17 cellular contexts compared by ENCODE assay signal in the genomic region with DNA sequence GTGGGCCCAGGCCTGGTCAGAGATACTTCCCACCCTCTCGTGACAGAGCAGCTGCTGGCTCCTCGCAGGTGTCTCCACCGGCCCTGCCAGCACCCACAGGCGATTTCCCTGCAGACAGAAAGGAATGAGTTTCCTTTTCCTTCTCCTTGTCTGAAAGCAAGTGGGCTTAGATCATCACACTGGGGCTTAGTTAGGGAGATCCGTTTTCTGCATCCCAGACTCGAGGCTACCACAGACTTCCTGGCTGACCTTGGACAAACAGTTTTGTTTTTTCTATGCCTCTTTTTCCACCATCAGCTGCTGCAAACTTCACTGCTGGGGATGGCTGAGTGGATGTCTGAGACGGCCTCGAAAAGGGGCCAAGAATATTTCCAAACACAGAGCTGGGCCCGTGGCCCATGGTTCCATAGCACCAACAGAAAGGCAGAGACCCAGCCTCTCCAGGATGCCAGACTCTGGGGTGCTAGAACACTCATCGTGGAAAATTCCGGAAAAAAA.
DNase-seq lines count a peak whose midpoint lies in the region; ATAC-seq and TF ChIP-seq lines count a peak whose summit lies in the region.
"Had no signal": no experiment of that assay in that cellular context is flagged by ENCODE, and none has a peak within 500 bp of the region (broad histone marks: within the 10 kb centered on the region; RNA-seq: fewer than 3 reads in every experiment).

No MANE protein-coding gene starts in this region.

- no peaks in the 10 kb centered on the region for H3K27me3 ChIP-seq in upper lobe of right lung
- H3K27me3 ChIP-seq in trophoblast cell (ENCODE audit: insufficient read depth, low read length) = no peaks in the 10 kb centered on the region
- H3K27me3 ChIP-seq: esophagus squamous epithelium had no signal

- no peak overlapping the region for H4K12ac ChIP-seq in trophoblast cell (ENCODE audit: low read depth, low read length)

- ATAC-seq in upper lobe of right lung = no peak
- ATAC-seq: naive thymus-derived CD4-positive, alpha-beta T cell; PC-3 had no signal

- H3K14ac ChIP-seq in trophoblast cell (ENCODE audit: low read length) = no peak overlapping the region

- DNase-seq in AG09309 (ENCODE audit: low read depth) = peak; percentile 50
- DNase-seq in amniotic epithelial cell (ENCODE audit: low read depth) = peak; percentile 78
- DNase-seq in fibroblast of the conjunctiva (ENCODE audit: low read depth) = peak; percentile 10
- DNase-seq in non-pigmented ciliary epithelial cell (ENCODE audit: low read depth) = peak; percentile 51
- DNase-seq in upper lobe of right lung = no peak
- no peak for DNase-seq in NCI-H510A treated with DMSO at 0.1 percent for 48 hours (lab: John Stamatoyannopoulos, UW)
- no peak for DNase-seq in trophoblast cell
- DNase-seq in activated CD4-positive, CD25-positive, alpha-beta regulatory T cell (lab: John Stamatoyannopoulos, UW) = no peak
- DNase-seq: activated CD4-positive, alpha-beta T cell treated with anti-CD3 and anti-CD28 coated beads, Interleukin-2, amount 50 U/mL, for 4 hours; activated effector memory CD4-positive, alpha-beta T cell treated with anti-CD3 and anti-CD28 coated beads, Interleukin-2, amount 50 U/mL, for 16 hours; DMS153; esophagus squamous epithelium; H7; naive thymus-derived CD4-positive, alpha-beta T cell; NCI-H226; PC-3; stimulated activated CD4-positive, alpha-beta T cell treated with anti-CD3 and anti-CD28 coated beads, Interleukin-12 subunit alpha, Interleukin-12 subunit beta, amount 100 ng/mL, for 4 hours had no signal

- H3K79me2 ChIP-seq in trophoblast cell (ENCODE audit: control insufficient read depth, insufficient read depth, low read length, poor library complexity) = no peaks in the 10 kb centered on the region

- no peak overlapping the region for H4K8ac ChIP-seq in trophoblast cell (ENCODE audit: low read depth, low read length)

- H3K79me1 ChIP-seq in trophoblast cell (ENCODE audit: low read length) = no peaks in the 10 kb centered on the region

- no peak overlapping the region for H3K4me2 ChIP-seq in trophoblast cell (ENCODE audit: low read length)

- H2AK5ac ChIP-seq in trophoblast cell (ENCODE audit: low read length) = no peak overlapping the region

- TF ChIP-seq CTCF in AG09309 (IDR thresholded peaks at IDR 0.05; ENCODE audit: control insufficient read depth, insufficient read depth, low read depth, low read length, missing control alignments) (no peak), upper lobe of right lung (IDR thresholded peaks at IDR 0.05) (no peak)

- H2BK5ac ChIP-seq in trophoblast cell (ENCODE audit: low read depth, low read length, poor library complexity) = no peak overlapping the region

- no peak overlapping the region for H3K23ac ChIP-seq in trophoblast cell (ENCODE audit: low read length)

- intact Hi-C loops in upper lobe of right lung (cut with DNase I) = no loop called here

- no CpG with 5 or more reads among the region's 11 CpGs for WGBS in trophoblast cell (ENCODE audit: extremely low coverage, insufficient coverage, insufficient read length)

- H3K9ac ChIP-seq in trophoblast cell (ENCODE audit: low read length) = no peak overlapping the region

- H4K91ac ChIP-seq in trophoblast cell (ENCODE audit: low read depth, low read length) = no peak overlapping the region

- H3K18ac ChIP-seq in trophoblast cell (ENCODE audit: low read length) = no peak overlapping the region

- no peaks in the 10 kb centered on the region for H3K36me3 ChIP-seq in upper lobe of right lung
- no peaks in the 10 kb centered on the region for H3K36me3 ChIP-seq in trophoblast cell (ENCODE audit: control insufficient read depth in 1 of 2, insufficient read depth in 2 of 2, low read length in 2 of 2)
- H3K36me3 ChIP-seq: esophagus squamous epithelium had no signal

- no peak overlapping the region for H2BK12ac ChIP-seq in trophoblast cell (ENCODE audit: low read length)

- no peak overlapping the region for H2AFZ ChIP-seq in trophoblast cell (ENCODE audit: insufficient read depth, low read length, poor library complexity)

- no peak overlapping the region for H3K4ac ChIP-seq in trophoblast cell (ENCODE audit: low read depth, low read length)

- H3K4me1 ChIP-seq in upper lobe of right lung (no peaks in the 10 kb centered on the region), trophoblast cell (ENCODE audit: control insufficient read depth in 1 of 2, insufficient read depth in 2 of 2, low read length in 2 of 2) (no peaks in the 10 kb centered on the region)

- H3K27ac ChIP-seq in upper lobe of right lung (no peak overlapping the region), trophoblast cell (ENCODE audit: low read depth, low read length) (no peak overlapping the region)
- H3K27ac ChIP-seq: esophagus squamous epithelium had no signal

- H3K9me3 ChIP-seq in upper lobe of right lung (no peaks in the 10 kb centered on the region), trophoblast cell (ENCODE audit: insufficient read depth, low read depth, low read length) (peaks cover 1% of the 10 kb centered on the region)
- H3K9me3 ChIP-seq: esophagus squamous epithelium had no signal

- no peak overlapping the region for H3K4me3 ChIP-seq in AG09309 (ENCODE audit: control insufficient read depth, low read depth, low read length)
- H3K4me3 ChIP-seq in upper lobe of right lung = no peak overlapping the region
- H3K4me3 ChIP-seq in trophoblast cell (ENCODE audit: low read depth, low read length) = no peak overlapping the region
- H3K4me3 ChIP-seq: esophagus squamous epithelium had no signal

- H2BK120ac ChIP-seq in trophoblast cell (ENCODE audit: insufficient read depth, low read length, poor library complexity) = no peak overlapping the region

Comparison
In these comparisons a context has a peak if more than half of its experiments do, and no peak if none do; other contexts are left out.
1. DNase-seq: peak in AG09309 (single experiment), amniotic epithelial cell (single experiment), fibroblast of the conjunctiva (single experiment) and non-pigmented ciliary epithelial cell (single experiment); none in upper lobe of right lung (single experiment), NCI-H510A treated with DMSO at 0.1 percent for 48 hours (single experiment), trophoblast cell (0 of 2) and activated CD4-positive, CD25-positive, alpha-beta regulatory T cell (0 of 4).